9 cellular contexts compared by ENCODE assay signal in genomic region chr10:13001041-13001886, GRCh38. TPM values are rescaled to one million over a fixed set of nuclear protein-coding genes. Genes with fewer than 3 reads are reported as not detected.
DNase-seq lines count a peak whose midpoint lies in the region; ATAC-seq and TF ChIP-seq lines count a peak whose summit lies in the region.
"Had no signal": no experiment of that assay in that cellular context is flagged by ENCODE, and none has a peak within 500 bp of the region (broad histone marks: within the 10 kb centered on the region; RNA-seq: fewer than 3 reads in every experiment).

Gene CCDC3, minus strand, starts transcription at chr10:13001713. Its CDS starts 143 bp downstream, at chr10:13001570.

- peaks cover 61 to 96% of the 10 kb centered on the region in 2 donors for H3K27me3 Mint-ChIP-seq in effector memory CD8-positive, alpha-beta T cell
- H3K27me3 Mint-ChIP-seq in naive B cell = peaks cover 21 to 77% (median 69%) of the 10 kb centered on the region in 3 donors

- peak; percentile 23 for DNase-seq in GM10248 (ENCODE audit: extremely low spot score)
- peak; percentile 28 for DNase-seq in NCI-H510A treated with DMSO at 0.1 percent for 48 hours (lab: John Stamatoyannopoulos, UW)
- no peak for DNase-seq in effector memory CD8-positive, alpha-beta T cell
- no peak for DNase-seq in naive B cell
- peak in 1 of 2 donors; percentile 22 for DNase-seq in uterus
- DNase-seq in DMS153 treated with DMSO at 0.1 percent for 48 hours (lab: John Stamatoyannopoulos, UW; ENCODE audit: unreplicated experiment) = no peak
- DNase-seq in adrenal gland = no peak

- H3K27ac Mint-ChIP-seq in effector memory CD8-positive, alpha-beta T cell = no peak within 1 kb of the TSS
- H3K27ac Mint-ChIP-seq in naive B cell = peak within 1 kb of the TSS in 1 of 6 donors; percentile 60

- intact Hi-C loops in uterus (cut with DNase I; ENCODE audit: low total_unique reads) = no loop called here
- intact Hi-C loops in adrenal gland (cut with DNase I) = no loop called here

- H3K4me3 ChIP-seq in uterus (peak within 1 kb of the TSS; percentile 32 to 43), adrenal gland (peak within 1 kb of the TSS in 1 of 4 donors; percentile 44)

- TF ChIP-seq POLR2A in uterus (IDR thresholded peaks at IDR 0.05) (no peak), adrenal gland (IDR thresholded peaks at IDR 0.05) (no peak)

- H3K27me3 ChIP-seq in uterus = no peaks in the 10 kb centered on the region
- peaks cover 19% of the 10 kb centered on the region for H3K27me3 ChIP-seq in adrenal gland

- H3K9me3 ChIP-seq in uterus (no peaks in the 10 kb centered on the region), adrenal gland (replicated peaks in 1 of 3) (no peaks in the 10 kb centered on the region)

- no peak for TF ChIP-seq CTCF in GM10248 (IDR thresholded peaks at IDR 0.05; ENCODE audit: control extremely low read depth, extremely low read depth, low read depth, missing control alignments)
- no peak for TF ChIP-seq CTCF in uterus (IDR thresholded peaks at IDR 0.05)
- TF ChIP-seq CTCF in adrenal gland (IDR thresholded peaks at IDR 0.05) = no peak

- ATAC-seq in effector memory CD8-positive, alpha-beta T cell (replicated peaks) = no peak
- ATAC-seq in naive B cell (ENCODE audit: low read depth in 2 of 2) (no peak), GM18517 (IDR thresholded peaks at IDR 0.05; ENCODE audit: unreplicated experiment) (no peak)

- CTCF ChIA-PET in GM10248 (lab: Yijun Ruan, JAX) = interaction anchor here (0.6 kb wide), 1 partner anchor 439 kb away, joined by 3 read pairs; no protein-coding TSS in a partner anchor

- H3K9me3 Mint-ChIP-seq in effector memory CD8-positive, alpha-beta T cell = no peaks in the 10 kb centered on the region
- H3K9me3 Mint-ChIP-seq in naive B cell = peaks cover 0 to 4% (median 0%) of the 10 kb centered on the region in 7 donors

- H3K4me1 Mint-ChIP-seq in effector memory CD8-positive, alpha-beta T cell (ENCODE audit: low read depth in 2 of 2) = peaks cover 4% of the 10 kb centered on the region in 2 donors
- H3K4me1 Mint-ChIP-seq in naive B cell = peaks cover 0 to 17% (median 7%) of the 10 kb centered on the region in 3 donors

- H3K36me3 ChIP-seq in uterus (no peaks in the 10 kb centered on the region), adrenal gland (replicated peaks in 1 of 2) (no peaks in the 10 kb centered on the region)

- H3K36me3 Mint-ChIP-seq in effector memory CD8-positive, alpha-beta T cell (ENCODE audit: insufficient read depth) = no peaks in the 10 kb centered on the region
- no peaks in the 10 kb centered on the region for H3K36me3 Mint-ChIP-seq in naive B cell

- peak within 1 kb of the TSS; percentile 25 to 53 for H3K4me3 Mint-ChIP-seq in effector memory CD8-positive, alpha-beta T cell
- peak within 1 kb of the TSS in 7 of 8 donors; percentile 64 to 81 (median 73) for H3K4me3 Mint-ChIP-seq in naive B cell

- POLR2A ChIA-PET in GM10248 (lab: Yijun Ruan, JAX) = no interaction called here

- peak within 1 kb of the TSS in 1 of 2 donors; percentile 33 for H3K27ac ChIP-seq in uterus
- H3K27ac ChIP-seq in adrenal gland = no peak within 1 kb of the TSS
- H3K27ac ChIP-seq: HL-60 had no signal

- WGBS in adrenal gland, 4 donors = 2 to 11% (median 7%) methylated on average over 18 to 93 of the region's 93 CpGs

- H3K4me1 ChIP-seq in uterus (peaks cover 0 to 10% of the 10 kb centered on the region in 2 donors), adrenal gland (replicated peaks in 1 of 2) (no peaks in the 10 kb centered on the region)

RNA-seq across cellular contexts. Expression of gene CCDC3, which starts in this region (rescaled TPM):
- polyA plus RNA-seq in naive B cell (ENCODE audit: low read depth in 6 of 6) = not detected
- total RNA-seq in uterus = 10 to 100 TPM in 3 of 4 donors, 1 to 10 TPM in 1; 7.9 to 40.6 (median 24.9) TPM
- 1 to 10 TPM; 1.6 to 9.5 (median 4.6) TPM for total RNA-seq in adrenal gland
- polyA plus RNA-seq in adrenal gland = 1 to 10 TPM; 3.2 to 9.9 (median 6.9) TPM

Comparison
In these comparisons a context has a peak if more than half of its experiments do, and no peak if none do; other contexts are left out.
1. RNA of gene CCDC3 (polyA plus RNA-seq): 3.2 to 9.9 TPM in adrenal gland; not detected in naive B cell; every median in the first group is over 4 times any median in the second.
2. DNase-seq: peak in GM10248 (single experiment) and NCI-H510A treated with DMSO at 0.1 percent for 48 hours (single experiment); none in effector memory CD8-positive, alpha-beta T cell (0 of 3), naive B cell (single experiment), DMS153 treated with DMSO at 0.1 percent for 48 hours (single experiment) and adrenal gland (0 of 7).